3 cellular contexts compared by ENCODE assay signal in genomic region chr6:161508341-161508740, GRCh38.
"Had no signal": no experiment of that assay in that cellular context is flagged by ENCODE, and none has a peak within 500 bp of the region (broad histone marks: within the 10 kb centered on the region; RNA-seq: fewer than 3 reads in every experiment).

No MANE protein-coding gene starts in this region.

- DNase-seq: GDM1, GF-D8 had no signal

- H3K4me3 ChIP-seq: GM12878 had no signal
